Comparison of ENCODE assay signal across 20 cellular contexts in genomic region chr18:70127307-70127828, GRCh38.
"Had no signal": no experiment of that assay in that cellular context is flagged by ENCODE, and none has a peak within 500 bp of the region (broad histone marks: within the 10 kb centered on the region; RNA-seq: fewer than 3 reads in every experiment).

No MANE protein-coding gene starts in this region.

- DNase-seq: dorsolateral prefrontal cortex; effector CD8-positive, alpha-beta T cell; gastrocnemius medialis; islet precursor cell; mammary epithelial cell; mucosa of descending colon; naive thymus-derived CD8-positive, alpha-beta T cell; posterior cingulate gyrus; spleen; stimulated activated CD4-positive, alpha-beta T cell treated with anti-CD3 and anti-CD28 coated beads, Interleukin-15, amount 100 ng/mL, for 24 hours; stimulated activated CD4-positive, alpha-beta T cell treated with anti-CD3 and anti-CD28 coated beads, Interleukin-1b, Interleukin-23, amount 100 ng/mL, for 48 hours; stimulated activated CD4-positive, alpha-beta T cell treated with anti-CD3 and anti-CD28 coated beads, Interleukin-4, amount 100 ng/mL, for 24 hours; upper lobe of right lung had no signal

- ATAC-seq: gastrocnemius medialis; left lobe of liver; mucosa of descending colon; naive thymus-derived CD8-positive, alpha-beta T cell; sciatic nerve; stimulated activated memory B cell treated with anti-CD40 and anti-IgM and Interleukin-4, amounts not matched to agents 10 μg/mL and 1 μg/mL and 100 μg/mL, for 72 hours; upper lobe of right lung had no signal

- H3K4me1 ChIP-seq: esophagus muscularis mucosa, gastrocnemius medialis, spleen, tibial nerve, upper lobe of right lung, vagina had no signal

- H3K4me3 ChIP-seq: dorsolateral prefrontal cortex, esophagus muscularis mucosa, gastrocnemius medialis, mucosa of descending colon, spleen, tibial nerve, upper lobe of right lung, vagina had no signal

- H3K27me3 ChIP-seq: dorsolateral prefrontal cortex, esophagus muscularis mucosa, gastrocnemius medialis, neutrophil, spleen, tibial nerve, upper lobe of right lung, vagina had no signal

- H3K27ac ChIP-seq: dorsolateral prefrontal cortex, esophagus muscularis mucosa, gastrocnemius medialis, neutrophil, spleen, tibial nerve, upper lobe of right lung, vagina had no signal

- H3K9me3 ChIP-seq: esophagus muscularis mucosa, gastrocnemius medialis, mucosa of descending colon, neutrophil, upper lobe of right lung had no signal

- H3K36me3 ChIP-seq: upper lobe of right lung had no signal
